16 cellular contexts compared by ENCODE assay signal in the genomic region with DNA sequence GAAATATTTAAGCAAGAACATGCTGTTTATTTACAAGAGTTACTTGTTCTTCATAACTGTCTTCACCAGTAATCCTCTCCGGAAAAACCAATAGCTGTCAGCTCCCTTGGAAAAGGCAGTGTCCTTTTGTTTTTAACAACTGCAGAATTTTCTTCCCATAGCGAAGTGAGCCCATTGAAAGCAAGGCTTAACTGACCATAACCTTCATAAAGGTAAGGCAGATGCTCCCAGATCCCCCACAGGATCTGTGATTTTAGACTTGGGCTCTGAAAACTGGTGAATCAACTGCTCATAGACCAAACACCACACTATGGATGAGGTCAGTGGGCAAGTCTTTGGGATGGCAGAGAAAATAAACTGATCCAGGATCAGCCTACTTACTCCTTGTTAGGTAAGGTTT.
DNase-seq lines count a peak whose midpoint lies in the region; ATAC-seq and TF ChIP-seq lines count a peak whose summit lies in the region.
"Had no signal": no experiment of that assay in that cellular context is flagged by ENCODE, and none has a peak within 500 bp of the region (broad histone marks: within the 10 kb centered on the region; RNA-seq: fewer than 3 reads in every experiment).

No MANE protein-coding gene starts in this region.

- no peaks in the 10 kb centered on the region for H3K9me3 ChIP-seq in adipocyte (ENCODE audit: control insufficient read depth, low read length)
- no peaks in the 10 kb centered on the region for H3K9me3 ChIP-seq in heart right ventricle
- no peaks in the 10 kb centered on the region for H3K9me3 ChIP-seq in psoas muscle
- no peaks in the 10 kb centered on the region for H3K9me3 ChIP-seq in effector memory CD4-positive, alpha-beta T cell (ENCODE audit: control insufficient read depth, low read length)

- ATAC-seq in heart right ventricle (peak in 4 of 8 donors; percentile 19 to 64 (median 34)), psoas muscle (peak in 1 of 4 donors; percentile 55)
- ATAC-seq: HCT116; stimulated activated memory B cell treated with anti-CD40 and anti-IgM and Interleukin-4, amounts not matched to agents 10 μg/mL and 1 μg/mL and 100 μg/mL, for 72 hours had no signal

- DNase-seq in Caki2 (ENCODE audit: low read depth): peak; percentile 32
- DNase-seq in adipocyte (ENCODE audit: low read depth): no peak
- DNase-seq in heart right ventricle: no peak
- no peak for DNase-seq in psoas muscle
- DNase-seq in iPS-NIHi11 (ENCODE audit: low spot score): no peak
- DNase-seq in lower leg skin (ENCODE audit: low spot score in 2 of 2): no peak
- DNase-seq in effector memory CD4-positive, alpha-beta T cell: no peak
- no peak for DNase-seq in NCI-H1694 (lab: John Stamatoyannopoulos, UW)
- DNase-seq: activated CD4-positive, alpha-beta memory T cell treated with anti-CD3 and anti-CD28 coated beads, Interleukin-2, amount 10 ng/mL, durations not matched to agents 7 days and 5 days; islet precursor cell; NCI-H1092 treated with DMSO at 0.1 percent for 48 hours; NCI-H524; stimulated activated CD4-positive, alpha-beta T cell treated with anti-CD3 and anti-CD28 coated beads, Interleukin-2, amount 100 ng/mL, for 48 hours; T1000 had no signal

- TF ChIP-seq POLR2A in lower leg skin (IDR thresholded peaks at IDR 0.05): no peak

- in situ Hi-C loops in Caki2 (cut with HindIII; ENCODE audit: low pct_unique_long_range_greater_than_20kb, low sequenced_read_pairs): no loop called here

- no peaks in the 10 kb centered on the region for H3K36me3 ChIP-seq in adipocyte (ENCODE audit: control insufficient read depth, insufficient read depth, low read length, severe bottlenecking)
- no peaks in the 10 kb centered on the region for H3K36me3 ChIP-seq in heart right ventricle
- H3K36me3 ChIP-seq in psoas muscle (ENCODE audit: insufficient read depth in 1 of 2, low read depth in 1 of 2): no peaks in the 10 kb centered on the region
- H3K36me3 ChIP-seq in effector memory CD4-positive, alpha-beta T cell (ENCODE audit: control insufficient read depth, insufficient read depth, low read length): no peaks in the 10 kb centered on the region

- intact Hi-C loops in heart right ventricle (cut with DNase I): no loop called here
- intact Hi-C loops in psoas muscle (cut with DNase I): loop anchor here in 1 of 2 donors (10.0 kb wide), 1 partner anchor 150 kb away; no protein-coding TSS in a partner anchor
- intact Hi-C loops in lower leg skin (cut with DNase I; ENCODE audit: low total_unique reads): no loop called here

- H3K27me3 ChIP-seq in adipocyte (replicated peaks; ENCODE audit: control insufficient read depth, insufficient read depth, low read length) (no peaks in the 10 kb centered on the region), heart right ventricle (peaks cover 0 to 3% (median 0%) of the 10 kb centered on the region in 7 donors), psoas muscle (ENCODE audit: insufficient read depth in 3 of 3, low read length in 2 of 3) (no peaks in the 10 kb centered on the region)
- no peaks in the 10 kb centered on the region for H3K27me3 ChIP-seq in effector memory CD4-positive, alpha-beta T cell (replicated peaks; ENCODE audit: control insufficient read depth, insufficient read depth, low read length, poor library complexity, severe bottlenecking)

- H3K9ac ChIP-seq in adipocyte (ENCODE audit: low read length): peak overlapping the region; percentile 67

- WGBS in heart right ventricle, 2 donors: 74 to 75% methylated on average over 2 of the region's 2 CpGs
- 35 to 55% (median 53%) methylated on average over 2 of the region's 2 CpGs for whole genome bisulfite sequencing in psoas muscle, 3 donors
- 76 to 86% methylated on average over 2 of the region's 2 CpGs for WGBS in lower leg skin, 2 donors

- H3K4me3 ChIP-seq in adipocyte (ENCODE audit: low read length) (peak overlapping the region; percentile 72), heart right ventricle (peak overlapping the region in 5 of 10 donors; percentile 2 to 25 (median 3)), psoas muscle (peak overlapping the region; percentile 52), lower leg skin (ENCODE audit: low read depth, poor library complexity, severe bottlenecking) (no peak overlapping the region)
- H3K4me3 ChIP-seq in effector memory CD4-positive, alpha-beta T cell (ENCODE audit: insufficient read depth, low read depth, low read length, poor library complexity, severe bottlenecking): no peak overlapping the region

- no peak for TF ChIP-seq CTCF in heart right ventricle (IDR thresholded peaks at IDR 0.05)
- no peak for TF ChIP-seq CTCF in psoas muscle (IDR thresholded peaks at IDR 0.05)
- TF ChIP-seq CTCF in lower leg skin (IDR thresholded peaks at IDR 0.05): no peak

- H3K4me1 ChIP-seq in adipocyte (ENCODE audit: control insufficient read depth, insufficient read depth, low read length): peaks cover 29% of the 10 kb centered on the region
- H3K4me1 ChIP-seq in heart right ventricle: peaks cover 0 to 17% (median 0%) of the 10 kb centered on the region in 9 donors
- peaks cover 8% of the 10 kb centered on the region for H3K4me1 ChIP-seq in psoas muscle
- H3K4me1 ChIP-seq in effector memory CD4-positive, alpha-beta T cell (ENCODE audit: control insufficient read depth, insufficient read depth, low read length, poor library complexity, severe bottlenecking): no peaks in the 10 kb centered on the region

- H3K27ac ChIP-seq in heart right ventricle (peak overlapping the region in 7 of 10 donors; percentile 6 to 62 (median 36)), psoas muscle (peak overlapping the region; percentile 7)
- no peak overlapping the region for H3K27ac ChIP-seq in effector memory CD4-positive, alpha-beta T cell (ENCODE audit: insufficient read depth, low read length, poor library complexity, severe bottlenecking)

Comparison
In these comparisons a context has a peak if more than half of its experiments do, and no peak if none do; other contexts are left out.
1. H3K4me3 ChIP-seq: peak in adipocyte (single experiment) and psoas muscle (single experiment); none in lower leg skin (single experiment) and effector memory CD4-positive, alpha-beta T cell (single experiment).